8 cellular contexts compared by ENCODE assay signal in the genomic region with DNA sequence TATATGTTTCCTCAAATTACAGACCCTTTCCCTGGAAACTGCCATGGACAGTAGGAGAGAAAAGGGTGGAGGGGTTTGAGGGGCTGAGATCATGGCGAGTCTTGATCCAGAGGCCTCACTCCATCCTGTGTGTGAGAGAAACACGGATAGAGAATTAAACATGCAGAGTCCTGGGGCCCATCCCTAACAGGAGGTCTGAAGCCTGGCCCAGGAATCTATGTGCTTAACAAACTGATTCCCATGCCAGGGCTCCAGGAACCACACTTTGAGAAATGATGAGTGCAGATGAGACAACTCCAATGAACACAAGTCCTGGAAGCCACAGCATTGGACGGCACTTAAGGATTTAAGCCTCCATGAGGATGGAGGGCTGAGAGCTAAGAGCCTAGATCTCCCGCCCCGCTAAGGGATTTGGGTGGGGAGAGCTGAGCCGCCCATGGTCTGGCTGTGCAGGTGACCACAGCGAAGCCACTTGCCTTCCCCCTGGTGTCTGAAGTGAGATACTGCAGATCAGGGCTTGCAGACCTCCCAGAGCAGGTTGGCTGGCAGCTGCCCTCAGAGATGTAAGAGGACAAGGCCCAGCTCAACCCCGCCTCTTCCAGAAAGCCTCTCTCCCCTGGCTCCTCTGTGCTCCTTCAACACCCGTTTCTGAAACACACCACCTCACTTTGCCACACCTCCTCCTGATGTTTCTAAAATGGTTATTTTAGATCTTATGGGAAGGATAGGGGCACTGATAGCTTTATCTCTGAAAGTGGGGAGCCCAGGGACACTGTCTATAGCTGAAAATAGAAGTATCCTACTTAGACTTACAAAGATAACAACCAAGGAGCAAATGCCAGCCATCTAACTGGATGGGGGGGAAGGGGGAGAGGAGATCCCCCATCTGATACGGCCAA. TPM values are rescaled to one million over a fixed set of nuclear protein-coding genes. Genes with fewer than 3 reads are reported as not detected.
DNase-seq lines count a peak whose midpoint lies in the region; ATAC-seq, FAIRE-seq and TF ChIP-seq lines count a peak whose summit lies in the region.

No MANE protein-coding gene starts in this region.

- H3K4me1 Mint-ChIP-seq in activated B cell treated with CpG ODN at 0.5 μM for 24 hours, result no peaks in the 10 kb centered on the region

- H3K27ac Mint-ChIP-seq in activated B cell treated with CpG ODN at 0.5 μM for 24 hours, result no peak overlapping the region

- intact Hi-C loops in activated B cell treated with CpG ODN at 0.5 μM for 24 hours (cut with micrococcal nuclease), result loop anchor here (1.0 kb wide), 1 partner anchor 113 kb away; no protein-coding TSS in a partner anchor
- intact Hi-C loops in pancreas (cut with DNase I), result loop anchor here in 1 of 3 donors (5.0 kb wide), 1 partner anchor 110 kb away; no protein-coding TSS in a partner anchor

- CTCF ChIA-PET in AG04450 (lab: Charles Lee) (interaction anchor here (0.6 to 4.5 kb wide), 14 partner anchors 11 to 113 kb away, joined by 3 to 42 read pairs (median 3); no protein-coding TSS in a partner anchor), GM10248 (lab: Yijun Ruan, JAX) (interaction anchor here (0.9 to 5.2 kb wide), 18 partner anchors 9 to 701 kb away, joined by 3 to 54 read pairs (median 4); no protein-coding TSS in a partner anchor), activated B cell treated with CpG ODN at 0.5 μM for 24 hours (lab: Charles Lee) (interaction anchor here (0.9 to 5.3 kb wide), 5 partner anchors 8 to 113 kb away, joined by 3 to 88 read pairs (median 3); no protein-coding TSS in a partner anchor)

- H3K4me1 ChIP-seq in pancreas, result no peaks in the 10 kb centered on the region

- H3K4me3 ChIP-seq in AG04450 (ENCODE audit: low read depth, low read length), result no peak overlapping the region
- no peak overlapping the region for H3K4me3 ChIP-seq in MG63
- H3K4me3 ChIP-seq in fibroblast of pulmonary artery (replicated peaks; ENCODE audit: low read depth, low read length), result no peak overlapping the region
- H3K4me3 ChIP-seq in pancreas, result no peak overlapping the region

- peak; percentile 83 for ATAC-seq in activated B cell treated with CpG ODN at 0.5 μM for 24 hours (ENCODE audit: low read depth)
- peak; percentile 63 to 87 (median 85) for ATAC-seq in pancreas

- no peaks in the 10 kb centered on the region for H3K9me3 ChIP-seq in AG04450 (ENCODE audit: control insufficient read depth, insufficient read depth, low read length)
- H3K9me3 ChIP-seq in MG63, result no peaks in the 10 kb centered on the region
- no peaks in the 10 kb centered on the region for H3K9me3 ChIP-seq in pancreas

- DNase-seq in AG04450 (ENCODE audit: low read depth, low spot score) (no peak), GM10248 (ENCODE audit: extremely low spot score) (peak; percentile 78), HCEC 1CT (peak; percentile 59), MG63 (peak; percentile 71), activated B cell treated with CpG ODN at 0.5 μM for 24 hours (no peak), fibroblast of pulmonary artery (ENCODE audit: low read depth) (peak; percentile 52), pancreas (peak; percentile 40 to 70 (median 62)), DMS79 (lab: John Stamatoyannopoulos, UW) (no peak)

- 38 to 53% methylated on average over 10 of the region's 10 CpGs for WGBS in pancreas, 2 donors

- FAIRE-seq in pancreas (lab: Jason Lieb, UNC), result no peak

- H3K36me3 ChIP-seq in MG63, result no peaks in the 10 kb centered on the region
- H3K36me3 ChIP-seq in pancreas, result no peaks in the 10 kb centered on the region

- peaks cover 2% of the 10 kb centered on the region for H3K27me3 Mint-ChIP-seq in activated B cell treated with CpG ODN at 0.5 μM for 24 hours

- TF ChIP-seq CTCF in AG04450 (IDR thresholded peaks at IDR 0.05; ENCODE audit: low read depth, low read length) (peak; percentile 63), GM10248 (IDR thresholded peaks at IDR 0.05; ENCODE audit: control extremely low read depth, extremely low read depth, low read depth, missing control alignments) (peak; percentile 73), activated B cell treated with CpG ODN at 0.5 μM for 24 hours (IDR thresholded peaks at IDR 0.05) (no peak), fibroblast of pulmonary artery (IDR thresholded peaks at IDR 0.05; ENCODE audit: low read length, missing control alignments) (peak; percentile 51), pancreas (IDR thresholded peaks at IDR 0.05) (peak; percentile 44 to 72 (median 64))

- H3K4me3 Mint-ChIP-seq in activated B cell treated with CpG ODN at 0.5 μM for 24 hours, result no peak overlapping the region

- POLR2A ChIA-PET in AG04450 (lab: Yijun Ruan, JAX) (interaction anchor here (0.5 to 1.9 kb wide), 7 partner anchors 9 to 96 kb away, joined by 3 to 12 read pairs (median 4); no protein-coding TSS in a partner anchor), GM10248 (lab: Yijun Ruan, JAX) (no interaction called here), activated B cell treated with CpG ODN at 0.5 μM for 24 hours (lab: Charles Lee) (interaction anchor here (0.7 kb wide), 1 partner anchor 113 kb away, joined by 3 read pairs; no protein-coding TSS in a partner anchor)

- H3K27ac ChIP-seq in AG04450 (ENCODE audit: low read depth, low read length) (peak overlapping the region; percentile 88), pancreas (peak overlapping the region in 1 of 4 donors; percentile 22)

- H3K27me3 ChIP-seq in AG04450 (ENCODE audit: control insufficient read depth, insufficient read depth, low read length), result no peaks in the 10 kb centered on the region
- no peaks in the 10 kb centered on the region for H3K27me3 ChIP-seq in MG63
- H3K27me3 ChIP-seq in pancreas, result no peaks in the 10 kb centered on the region

- H3K9me3 Mint-ChIP-seq in activated B cell treated with CpG ODN at 0.5 μM for 24 hours, result no peaks in the 10 kb centered on the region

- H3K36me3 Mint-ChIP-seq in activated B cell treated with CpG ODN at 0.5 μM for 24 hours (ENCODE audit: low read depth), result no peaks in the 10 kb centered on the region

RNA-seq across cellular contexts. Expression of gene EIF5AL1, which starts 24.8 kb away (rescaled TPM):
- polyA plus RNA-seq in AG04450 (2011; rRNA removed) (1.1 and 1.4 TPM in 2 replicates), pancreas (under 1 TPM; 0.11 to 0.33 TPM)
- 0.23 and 0.61 TPM in 2 replicates for polyA minus RNA-seq in AG04450 (2011; rRNA and poly(A)+ RNA removed)
- 0.69 and 1.0 TPM in 2 replicates for total RNA-seq in MG63 (2014; rRNA removed; shearing (Covaris generic); ENCODE audit: low replicate concordance)
- total RNA-seq in activated B cell treated with CpG ODN at 0.5 μM for 24 hours (1.4 and 2.1 TPM in 2 replicates), pancreas (under 1 TPM in 5 of 6 donors, not detected in 1; 0.05 to 0.44 (median 0.35) TPM)

RNA-seq across cellular contexts. Expression of gene ZCCHC24, which starts 42.1 kb away (rescaled TPM):
- polyA plus RNA-seq in AG04450 (2011; rRNA removed), result 37.4 and 46.0 TPM in 2 replicates
- polyA minus RNA-seq in AG04450 (2011; rRNA and poly(A)+ RNA removed), result 53.8 and 66.8 TPM in 2 replicates
- 17.8 and 20.5 TPM in 2 replicates for total RNA-seq in MG63 (2014; rRNA removed; shearing (Covaris generic); ENCODE audit: low replicate concordance)
- 1.1 and 1.3 TPM in 2 replicates for total RNA-seq in activated B cell treated with CpG ODN at 0.5 μM for 24 hours
- total RNA-seq in pancreas, result 10 to 100 TPM in 1 of 6 donors, 1 to 10 TPM in 5; 3.5 to 13.2 (median 6.9) TPM
- 10 to 100 TPM in 1 of 2 donors, 1 to 10 TPM in 1; 6.6 to 10.4 TPM for polyA plus RNA-seq in pancreas

Comparison
In these comparisons a context has a peak if more than half of its experiments do, and no peak if none do; other contexts are left out.
1. DNase-seq: peak in GM10248 (single experiment), HCEC 1CT (single experiment), MG63 (single experiment), fibroblast of pulmonary artery (single experiment) and pancreas (6 of 6); none in AG04450 (single experiment), activated B cell treated with CpG ODN at 0.5 μM for 24 hours (single experiment) and DMS79 (single experiment).